Comparison of ENCODE assay signal across 11 cellular contexts in the genomic region with DNA sequence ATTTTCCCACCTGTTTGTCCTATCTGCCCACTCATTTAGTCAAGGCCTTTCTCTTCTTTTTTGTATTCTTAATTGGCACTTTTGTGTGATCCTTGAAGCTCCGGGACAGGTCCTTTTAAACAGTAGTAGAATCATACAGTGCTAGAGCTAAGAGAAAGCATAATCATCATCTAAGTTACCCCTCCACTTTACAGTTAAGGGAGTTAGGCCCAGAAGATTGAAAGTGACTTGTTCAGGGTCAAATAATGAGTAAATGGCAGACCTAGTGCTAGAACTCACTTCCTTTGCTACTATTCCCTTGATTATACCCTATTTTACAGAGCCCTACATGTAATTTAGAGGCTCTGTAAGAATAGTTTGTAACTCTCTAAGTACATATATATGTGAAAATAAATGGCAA. TPM values are rescaled to one million over a fixed set of nuclear protein-coding genes. Genes with fewer than 3 reads are reported as not detected.
DNase-seq lines count a peak whose midpoint lies in the region; ATAC-seq and TF ChIP-seq lines count a peak whose summit lies in the region.
"Had no signal": no experiment of that assay in that cellular context is flagged by ENCODE, and none has a peak within 500 bp of the region (broad histone marks: within the 10 kb centered on the region; RNA-seq: fewer than 3 reads in every experiment).

No MANE protein-coding gene starts in this region.

- peaks cover 65% of the 10 kb centered on the region for H3K79me2 ChIP-seq in smooth muscle cell (ENCODE audit: low read depth)

- peak overlapping the region; percentile 72 for H3K27ac ChIP-seq in RWPE2 (ENCODE audit: poor library complexity, severe bottlenecking)
- peak overlapping the region; percentile 99 for H3K27ac ChIP-seq in smooth muscle cell (ENCODE audit: low read depth)

- H3K4me2 ChIP-seq in smooth muscle cell: peak overlapping the region; percentile 88

- H3K4me3 ChIP-seq in GM12865 (ENCODE audit: low read depth, low read length): peak overlapping the region; percentile 75
- H3K4me3 ChIP-seq in RWPE2 (ENCODE audit: severe bottlenecking): no peak overlapping the region
- peak overlapping the region; percentile 82 for H3K4me3 ChIP-seq in fibroblast of villous mesenchyme (ENCODE audit: low read depth, low read length)
- peak overlapping the region; percentile 91 for H3K4me3 ChIP-seq in smooth muscle cell
- no peak overlapping the region for H3K4me3 ChIP-seq in lower leg skin (ENCODE audit: low read depth, poor library complexity, severe bottlenecking)

- intact Hi-C loops in lower leg skin (cut with DNase I; ENCODE audit: low total_unique reads): no loop called here

- peaks cover 7% of the 10 kb centered on the region for H3F3A ChIP-seq in smooth muscle cell (ENCODE audit: low read depth)

- peak overlapping the region; percentile 99 for H3K9ac ChIP-seq in smooth muscle cell (ENCODE audit: low read depth)

- H3K9me3 ChIP-seq in RWPE2 (ENCODE audit: severe bottlenecking) (no peaks in the 10 kb centered on the region), smooth muscle cell (replicated peaks; ENCODE audit: low read depth) (no peaks in the 10 kb centered on the region)

- H3K27me3 ChIP-seq in RWPE2 (ENCODE audit: insufficient read depth, poor library complexity, severe bottlenecking) (no peaks in the 10 kb centered on the region), smooth muscle cell (ENCODE audit: low read depth) (no peaks in the 10 kb centered on the region)

- TF ChIP-seq CTCF in GM12865 (IDR thresholded peaks at IDR 0.05; ENCODE audit: insufficient read depth, low read depth, low read length, missing control alignments) (no peak), RWPE2 (IDR thresholded peaks at IDR 0.05; ENCODE audit: poor library complexity, severe bottlenecking) (no peak), fibroblast of villous mesenchyme (IDR thresholded peaks at IDR 0.05; ENCODE audit: insufficient read depth, low read depth, low read length) (no peak), smooth muscle cell (IDR thresholded peaks at IDR 0.05; ENCODE audit: borderline replicate concordance, insufficient read depth, poor library complexity, severe bottlenecking) (no peak), lower leg skin (IDR thresholded peaks at IDR 0.05) (no peak)

- no peak for TF ChIP-seq POLR2A in lower leg skin (IDR thresholded peaks at IDR 0.05)

- WGBS in smooth muscle cell (ENCODE audit: low lambda C conversion rate): 70% methylated on average over 1 of the region's 1 CpG
- 33 to 55% methylated on average over 1 of the region's 1 CpG for WGBS in lower leg skin, 2 donors

- no peak for ATAC-seq in RWPE2 (ENCODE audit: low read depth)
- ATAC-seq in HG03457 (IDR thresholded peaks at IDR 0.05; ENCODE audit: unreplicated experiment): no peak
- no peak for ATAC-seq in HG02623 (IDR thresholded peaks at IDR 0.05; ENCODE audit: unreplicated experiment)
- ATAC-seq: activated naive CD8-positive, alpha-beta T cell treated with anti-CD3 and anti-CD28 coated beads, Interleukin-2, amount 50 U/mL, for 24 hours; sciatic nerve had no signal

- H4K20me1 ChIP-seq in smooth muscle cell (ENCODE audit: low read depth): peaks cover 65% of the 10 kb centered on the region

- no peak overlapping the region for H2AFZ ChIP-seq in smooth muscle cell (ENCODE audit: low read depth)

- peak; percentile 21 for DNase-seq in GM12865 (ENCODE audit: low read depth)
- no peak for DNase-seq in RWPE2 (ENCODE audit: low spot score)
- no peak for DNase-seq in fibroblast of villous mesenchyme (ENCODE audit: low read depth)
- DNase-seq in smooth muscle cell (lab: John Stamatoyannopoulos, UW; ENCODE audit: unreplicated experiment): no peak
- no peak for DNase-seq in NCI-H748 treated with DMSO at 0.1 percent for 48 hours (lab: John Stamatoyannopoulos, UW)
- no peak for DNase-seq in lower leg skin (ENCODE audit: low spot score in 2 of 2)
- DNase-seq: activated naive CD8-positive, alpha-beta T cell treated with anti-CD3 and anti-CD28 coated beads, Interleukin-2, amount 50 U/mL, for 24 hours; NCI-H2171 had no signal

- H3K36me3 ChIP-seq in RWPE2 (ENCODE audit: low read depth) (no peaks in the 10 kb centered on the region), smooth muscle cell (ENCODE audit: low read depth) (no peaks in the 10 kb centered on the region)

- H3K4me1 ChIP-seq in RWPE2 (ENCODE audit: insufficient read depth, poor library complexity, severe bottlenecking) (peaks cover 29% of the 10 kb centered on the region), smooth muscle cell (ENCODE audit: low read depth) (peaks cover 43% of the 10 kb centered on the region)

RNA-seq across cellular contexts. Expression of a gene that starts 2.5 kb away (rescaled TPM):
- total RNA-seq in fibroblast of villous mesenchyme (93.4 and 116 TPM in 2 replicates), smooth muscle cell (75.3 and 93.5 TPM in 2 replicates), lower leg skin (10 to 100 TPM; 50.3 to 83.0 (median 69.6) TPM)
- polyA plus RNA-seq in smooth muscle cell: 38.0 and 49.7 TPM in 2 replicates

Comparison
In these comparisons a context has a peak if more than half of its experiments do, and no peak if none do; other contexts are left out.
1. H3K4me3 ChIP-seq: peak in GM12865 (single experiment), fibroblast of villous mesenchyme (single experiment) and smooth muscle cell (single experiment); none in RWPE2 (single experiment) and lower leg skin (single experiment).